Comparison of ENCODE assay signal across 8 cellular contexts in genomic region chr11:134261626-134262488, GRCh38. TPM values are rescaled to one million over a fixed set of nuclear protein-coding genes. Genes with fewer than 3 reads are reported as not detected.
DNase-seq lines count a peak whose midpoint lies in the region; ATAC-seq and TF ChIP-seq lines count a peak whose summit lies in the region.

No MANE protein-coding gene starts in this region.

- POLR2A ChIA-PET in GM10248 (lab: Yijun Ruan, JAX) (no interaction called here), Panc1 (lab: Charles Lee) (no interaction called here)

- in situ Hi-C loops in Panc1 (cut with HindIII; ENCODE audit: low pct_unique_long_range_greater_than_20kb, low sequenced_read_pairs), result no loop called here

- 83% methylated on average over 14 of the region's 14 CpGs for WGBS in prostate gland

- no peaks in the 10 kb centered on the region for H4K20me1 ChIP-seq in BLaER1

- intact Hi-C loops in Panc1 (cut with micrococcal nuclease; ENCODE audit: unreplicated experiment) (no loop called here), prostate gland (cut with DNase I) (no loop called here)

- H3K27ac ChIP-seq in BLaER1, result no peak overlapping the region; the same call in 1 of the 2 replicates
- no peak overlapping the region for H3K27ac ChIP-seq in Panc1 (ENCODE audit: low read length)
- peak overlapping the region in 1 of 2 donors; percentile 1 for H3K27ac ChIP-seq in prostate gland
- no peak overlapping the region for H3K27ac ChIP-seq in substantia nigra (ENCODE audit: low read depth, low read length, poor library complexity, severe bottlenecking)

- no TSS peak for BruUV-seq in Panc1 (replicated peaks; lab: Mats Ljungman, UMichigan)

- CTCF ChIA-PET in GM10248 (lab: Yijun Ruan, JAX), result interaction anchor here (1.0 to 7.7 kb wide), 13 partner anchors 9 to 88 kb away, joined by 3 to 99 read pairs (median 4); partner anchors contain the start of genes ACAD8, GLB1L3 and THYN1
- CTCF ChIA-PET in Panc1 (lab: Charles Lee), result interaction anchor here (0.6 to 1.4 kb wide), 3 partner anchors 8 to 317 kb away, joined by 3 to 6 read pairs (median 4); partner anchors contain the start of gene ACAD8

- H3K4me3 ChIP-seq in BLaER1, result no peak overlapping the region
- no peak overlapping the region for H3K4me3 ChIP-seq in Panc1 (ENCODE audit: low read depth in 2 of 2, low read length in 2 of 2)
- H3K4me3 ChIP-seq in prostate gland, result no peak overlapping the region

- no peak overlapping the region for H3K9ac ChIP-seq in BLaER1

- H3K4me2 ChIP-seq in BLaER1, result peak overlapping the region; percentile 79; the same call in 1 of the 2 replicates

- peak; percentile 63 for DNase-seq in GM10248 (ENCODE audit: extremely low spot score)
- DNase-seq in Panc1 (ENCODE audit: low read depth, low spot score), result no peak
- DNase-seq in central memory CD4-positive, alpha-beta T cell, result peak; percentile 25
- no peak for DNase-seq in prostate gland (ENCODE audit: low spot score)
- no peak for DNase-seq in cerebellum (ENCODE audit: low spot score)
- no peak for DNase-seq in substantia nigra (lab: John Stamatoyannopoulos, UW)
- no peak for DNase-seq in DMS153 (lab: John Stamatoyannopoulos, UW)

- H3K9me3 ChIP-seq in BLaER1 (no peaks in the 10 kb centered on the region), Panc1 (ENCODE audit: control insufficient read depth, insufficient read depth, low read depth, low read length) (no peaks in the 10 kb centered on the region), prostate gland (no peaks in the 10 kb centered on the region)

- no peak for TF ChIP-seq POLR2A in prostate gland (IDR thresholded peaks at IDR 0.05)

- H3K36me3 ChIP-seq in BLaER1 (peaks cover 68% of the 10 kb centered on the region), Panc1 (ENCODE audit: control insufficient read depth, insufficient read depth, low read length) (peaks cover 3% of the 10 kb centered on the region; the same call in 1 of the 2 replicates), prostate gland (peaks cover 0 to 3% of the 10 kb centered on the region in 2 donors)

- TF ChIP-seq CTCF in GM10248 (IDR thresholded peaks at IDR 0.05; ENCODE audit: control extremely low read depth, extremely low read depth, low read depth, missing control alignments) (peak; percentile 64), Panc1 (IDR thresholded peaks at IDR 0.05) (peak; percentile 82), prostate gland (IDR thresholded peaks at IDR 0.05) (peak in 3 of 4 experiments; percentile 48 to 59 (median 55))

- ATAC-seq in Panc1, result peak; percentile 81

- H3K4me1 ChIP-seq in BLaER1 (peaks cover 30% of the 10 kb centered on the region), Panc1 (ENCODE audit: control insufficient read depth, insufficient read depth, low read length) (no peaks in the 10 kb centered on the region), prostate gland (replicated peaks) (peaks cover 5% of the 10 kb centered on the region)

- H3K27me3 ChIP-seq in BLaER1, result no peaks in the 10 kb centered on the region
- H3K27me3 ChIP-seq in Panc1 (ENCODE audit: control insufficient read depth, insufficient read depth, low read length), result no peaks in the 10 kb centered on the region
- H3K27me3 ChIP-seq in prostate gland (replicated peaks; ENCODE audit: insufficient read depth), result no peaks in the 10 kb centered on the region

RNA-seq across cellular contexts. Expression of gene ACAD8, which starts 8.5 kb away (rescaled TPM):
- total RNA-seq in Panc1 (2021; ENCODE audit: unreplicated experiment) (28.4 TPM), prostate gland (10 to 100 TPM; 39.4 to 46.1 TPM), cerebellum (22.8 TPM)
- 32.3 TPM for polyA plus RNA-seq in Panc1 (2012; ENCODE audit: insufficient read length)

RNA-seq across cellular contexts. Expression of gene THYN1, which starts 8.7 kb away (rescaled TPM):
- total RNA-seq in Panc1 (2021; ENCODE audit: unreplicated experiment), result 33.6 TPM
- polyA plus RNA-seq in Panc1 (2012; ENCODE audit: insufficient read length), result 36.9 TPM
- 10 to 100 TPM; 48.5 to 59.7 TPM for total RNA-seq in prostate gland
- total RNA-seq in cerebellum, result 24.6 TPM

RNA-seq across cellular contexts. Expression of gene GLB1L3, which starts 14.3 kb away (rescaled TPM):
- total RNA-seq in Panc1 (2021; ENCODE audit: unreplicated experiment), result not detected
- polyA plus RNA-seq in Panc1 (2012; ENCODE audit: insufficient read length), result not detected
- total RNA-seq in prostate gland, result 10 to 100 TPM in 1 of 2 donors, 1 to 10 TPM in 1; 7.8 to 14.5 TPM
- total RNA-seq in cerebellum, result 0.45 TPM

RNA-seq across cellular contexts. Expression of gene VPS26B, which starts 37.4 kb away (rescaled TPM):
- 69.4 TPM for total RNA-seq in Panc1 (2021; ENCODE audit: unreplicated experiment)
- polyA plus RNA-seq in Panc1 (2012; ENCODE audit: insufficient read length), result 89.8 TPM
- 10 to 100 TPM; 67.6 to 80.8 TPM for total RNA-seq in prostate gland
- 66.1 TPM for total RNA-seq in cerebellum

RNA-seq across cellular contexts. Expression of gene NCAPD3, which starts 38.1 kb away (rescaled TPM):
- total RNA-seq in Panc1 (2021; ENCODE audit: unreplicated experiment) (75.9 TPM), prostate gland (10 to 100 TPM; 44.4 to 61.9 TPM), cerebellum (26.4 TPM)
- 50.6 TPM for polyA plus RNA-seq in Panc1 (2012; ENCODE audit: insufficient read length)

Comparison
In these comparisons a context has a peak if more than half of its experiments do, and no peak if none do; other contexts are left out.
1. DNase-seq: peak in GM10248 (single experiment) and central memory CD4-positive, alpha-beta T cell (single experiment); none in Panc1 (single experiment), prostate gland (single experiment), cerebellum (single experiment), substantia nigra (0 of 49) and DMS153 (single experiment).
2. Peak in every context shown above with its lines, with median percentiles within 50 percentile points of each other: CTCF ChIP-seq.